In the genomic region with DNA sequence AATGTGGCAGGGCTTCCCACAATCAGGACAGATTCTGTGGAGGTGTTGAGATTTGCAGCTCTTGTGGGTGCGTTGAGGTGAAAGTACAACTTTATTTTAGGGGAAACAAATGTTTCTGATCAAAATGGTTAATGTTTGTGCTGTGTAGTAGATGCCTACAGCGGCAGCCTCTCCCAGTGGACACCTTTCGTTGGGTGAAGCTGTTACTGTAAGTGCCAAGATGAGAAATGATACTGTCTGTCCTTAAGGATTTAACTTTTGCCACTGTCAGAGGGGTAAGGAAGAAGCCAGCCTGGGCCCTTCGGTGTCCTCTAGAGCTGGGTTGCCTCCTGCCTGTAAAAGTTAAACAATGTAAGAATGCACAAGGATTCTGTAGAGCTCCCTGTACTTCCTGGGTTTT, we compare ENCODE assay signal across 1 cellular context.
TF ChIP-seq lines count a peak whose summit lies in the region.

No MANE protein-coding gene starts in this region.

TF ChIP-seq in GM23338, 12 proteins besides CTCF, POLR2A, EP300 and RAD21 (continued from another document):
- TF ChIP-seq REST (IDR thresholded peaks at IDR 0.05; ENCODE audit: unreplicated experiment) (no peak), EZH2phosphoT487 (IDR thresholded peaks at IDR 0.05; ENCODE audit: unreplicated experiment) (no peak), ZNF462 (CRISPR knock-in tag; IDR thresholded peaks at IDR 0.05) (no peak), POLR2AphosphoS5 (IDR thresholded peaks at IDR 0.05; ENCODE audit: low read depth) (no peak), STAT1 (IDR thresholded peaks at IDR 0.05; ENCODE audit: unreplicated experiment) (no peak), NANOG (IDR thresholded peaks at IDR 0.05; ENCODE audit: borderline replicate concordance) (no peak)
